In the genomic region with DNA sequence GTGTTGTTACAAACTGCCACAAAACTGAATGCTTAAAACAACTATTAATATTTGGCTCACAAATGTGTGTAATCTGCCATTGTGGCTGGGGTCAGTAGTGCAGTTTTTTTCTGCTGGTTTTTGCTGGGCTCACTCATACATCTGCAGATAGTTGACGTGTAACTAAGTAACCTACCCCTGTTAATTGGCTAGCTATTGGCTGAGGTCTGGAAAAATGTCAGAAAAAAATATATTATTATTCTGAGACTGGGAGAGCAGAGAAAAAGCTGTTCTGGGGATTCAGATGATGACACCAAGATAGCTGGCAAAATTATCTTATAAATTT, we compare ENCODE assay signal across 20 cellular contexts.
"Had no signal": no experiment of that assay in that cellular context is flagged by ENCODE, and none has a peak within 500 bp of the region (broad histone marks: within the 10 kb centered on the region; RNA-seq: fewer than 3 reads in every experiment).

No MANE protein-coding gene starts in this region.

- H3K27ac ChIP-seq: coronary artery, left ventricle myocardium inferior, thyroid gland had no signal

- ATAC-seq: activated CD8-positive, alpha-beta T cell treated with anti-CD3 and anti-CD28 coated beads, Interleukin-2, amount 10 ng/mL, durations not matched to agents 7 days and 5 days; activated T-cell treated with anti-CD3 and anti-CD28 coated beads, Interleukin-2, amount 50 U/mL, for 4 hours had no signal

- H3K9me3 ChIP-seq: thyroid gland had no signal

- H3K27me3 ChIP-seq: thyroid gland had no signal

- H3K4me1 ChIP-seq: left ventricle myocardium inferior had no signal

- DNase-seq: activated CD4-positive, alpha-beta T cell treated with anti-CD3 and anti-CD28 coated beads, Interleukin-2, amount 10 ng/mL, durations not matched to agents 7 days and 5 days; activated CD4-positive, CD25-positive, alpha-beta regulatory T cell; activated CD8-positive, alpha-beta T cell treated with anti-CD3 and anti-CD28 coated beads, Interleukin-2, amount 10 ng/mL, durations not matched to agents 7 days and 5 days; activated naive CD4-positive, alpha-beta T cell treated with anti-CD3 and anti-CD28 coated beads for 36 hours; activated T-cell treated with anti-CD3 and anti-CD28 coated beads, Interleukin-2, amount 50 U/mL, for 4 hours; central memory CD4-positive, alpha-beta T cell; erythroblast; glutamatergic neuron; hippocampal formation; islet precursor cell; left ventricle myocardium inferior; occipital lobe; retina; stimulated activated CD4-positive, alpha-beta T cell treated with anti-CD3 and anti-CD28 coated beads, Interleukin-12 subunit alpha, Interleukin-12 subunit beta, amount 100 ng/mL, for 4 hours; stimulated activated CD4-positive, alpha-beta T cell treated with anti-CD3 and anti-CD28 coated beads, Interleukin-1b, Interleukin-23, amount 100 ng/mL, for 48 hours; stimulated activated CD8-positive, alpha-beta memory T cell treated with anti-CD3 and anti-CD28 coated beads, Interleukin-4, amount 100 ng/mL, for 48 hours; stimulated activated naive CD4-positive, alpha-beta T cell; T1000; thyroid gland had no signal

- H3K36me3 ChIP-seq: left ventricle myocardium inferior, thyroid gland had no signal

- H3K4me3 ChIP-seq: coronary artery, left ventricle myocardium inferior, thyroid gland had no signal
